Comparison of ENCODE assay signal across 29 cellular contexts in the genomic region with DNA sequence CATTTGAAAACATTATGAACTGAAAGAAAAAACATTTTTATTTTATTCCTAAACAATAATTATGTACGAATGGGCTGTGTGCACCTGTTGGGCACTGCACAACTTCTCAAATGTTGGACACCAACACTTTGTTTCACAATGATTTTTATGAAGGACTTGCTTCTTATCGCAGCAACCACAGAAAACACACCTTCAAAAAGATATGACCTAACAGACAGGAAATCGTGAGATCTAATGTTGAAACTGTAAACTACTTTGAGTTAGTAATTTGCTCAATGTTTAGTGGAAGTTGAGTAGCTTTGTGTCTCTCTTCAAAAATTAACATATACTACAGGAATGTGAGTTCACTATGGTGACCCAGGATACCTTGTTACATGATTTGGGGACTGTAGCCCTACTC.
"Had no signal": no experiment of that assay in that cellular context is flagged by ENCODE, and none has a peak within 500 bp of the region (broad histone marks: within the 10 kb centered on the region; RNA-seq: fewer than 3 reads in every experiment).

No MANE protein-coding gene starts in this region.

- FAIRE-seq: astrocyte, bronchial epithelial cell had no signal

- H3K9me3 ChIP-seq: adrenal gland, ascending aorta, body of pancreas, breast epithelium had no signal

- DNase-seq: activated effector memory CD4-positive, alpha-beta T cell treated with anti-CD3 and anti-CD28 coated beads, Interleukin-2, amount 50 U/mL, for 16 hours; activated effector memory CD4-positive, alpha-beta T cell treated with Interleukin-2 at 50 U/mL for 16 hours; activated gamma-delta T cell; activated gamma-delta T cell treated with Interleukin-2 at 50 U/mL for 16 hours; activated naive CD4-positive, alpha-beta T cell; activated naive CD4-positive, alpha-beta T cell treated with anti-CD3 and anti-CD28 coated beads for 36 hours; activated naive CD4-positive, alpha-beta T cell treated with anti-CD3 and anti-CD28 coated beads, Interleukin-2, amount 10 ng/mL, durations not matched to agents 7 days and 5 days; activated naive CD4-positive, alpha-beta T cell treated with anti-CD3 and anti-CD28 coated beads, Interleukin-2, amount 50 U/mL, for 16 hours; activated naive CD4-positive, alpha-beta T cell treated with Interleukin-2 at 50 U/mL for 16 hours; activated naive CD8-positive, alpha-beta T cell treated with anti-CD3 and anti-CD28 coated beads for 36 hours; activated naive CD8-positive, alpha-beta T cell treated with anti-CD3 and anti-CD28 coated beads, Interleukin-2, amount 10 ng/mL, durations not matched to agents 7 days and 5 days; activated naive CD8-positive, alpha-beta T cell treated with anti-CD3 and anti-CD28 coated beads, Interleukin-2, amount 50 U/mL, for 24 hours; activated T-cell treated with anti-CD3 and anti-CD28 coated beads, Interleukin-2, amount 50 U/mL, for 24 hours; activated T-cell treated with anti-CD3 and anti-CD28 coated beads, Interleukin-2, amount 50 U/mL, for 4 hours; activated T-cell treated with anti-CD3 and anti-CD28 coated beads, Interleukin-2, amount 50 U/mL, for 48 hours; activated T-cell treated with anti-CD3 and anti-CD28 coated beads, Interleukin-2, amount 50 U/mL, for 72 hours; amniotic stem cell; aorta; body of pancreas; brain microvascular endothelial cell; central memory CD4-positive, alpha-beta T cell; cerebellar nuclear complex had no signal

- H3K27me3 ChIP-seq: ascending aorta, body of pancreas, brain microvascular endothelial cell, breast epithelium, cardiac muscle cell had no signal

- H3K4me1 ChIP-seq: adrenal gland, ascending aorta, body of pancreas, breast epithelium had no signal

- ATAC-seq: activated naive CD8-positive, alpha-beta T cell treated with anti-CD3 and anti-CD28 coated beads, Interleukin-2, amount 50 U/mL, for 24 hours; activated T-cell treated with anti-CD3 and anti-CD28 coated beads, Interleukin-2, amount 50 U/mL, for 4 hours; activated T-cell treated with anti-CD3 and anti-CD28 coated beads, Interleukin-2, amount 50 U/mL, for 72 hours; activated T-helper 17 cell treated with anti-CD3 and anti-CD28 coated beads, Interleukin-2, amount 50 U/mL, for 72 hours; body of pancreas had no signal

- H3K36me3 ChIP-seq: adrenal gland, ascending aorta, brain microvascular endothelial cell, breast epithelium, cardiac muscle cell had no signal

- H3K4me3 ChIP-seq: adrenal gland, ascending aorta, body of pancreas, breast epithelium, cardiac muscle cell had no signal
